ENCODE assay signal across 16 cellular contexts in the genomic region with DNA sequence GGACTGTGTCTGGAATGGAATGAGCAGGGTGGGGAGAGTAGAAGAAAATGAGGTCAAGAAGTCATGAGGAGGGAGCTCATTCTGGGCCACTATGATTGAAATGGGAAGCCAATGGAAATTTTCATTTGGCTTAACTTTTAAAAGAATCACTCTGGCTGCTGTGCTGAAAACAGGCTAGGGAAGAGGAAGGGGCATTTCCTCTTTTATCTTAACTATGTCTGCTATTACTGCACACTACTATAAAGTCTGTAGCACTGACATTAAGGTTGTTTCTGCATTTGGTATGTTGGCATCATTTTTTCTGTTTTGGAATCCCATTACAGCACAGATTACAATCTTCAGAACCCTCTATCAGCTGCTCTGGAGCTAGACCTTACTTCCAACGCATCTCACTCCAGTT. TPM values are rescaled to one million over a fixed set of nuclear protein-coding genes. Genes with fewer than 3 reads are reported as not detected.
DNase-seq lines count a peak whose midpoint lies in the region; ATAC-seq and TF ChIP-seq lines count a peak whose summit lies in the region.
"Had no signal": no experiment of that assay in that cellular context is flagged by ENCODE, and none has a peak within 500 bp of the region (broad histone marks: within the 10 kb centered on the region; RNA-seq: fewer than 3 reads in every experiment).

No MANE protein-coding gene starts in this region.

- H3K4me3 Mint-ChIP-seq in CD4-positive, alpha-beta T cell, result no peak overlapping the region
- no peak overlapping the region for H3K4me3 Mint-ChIP-seq in GM23338
- no peak overlapping the region for H3K4me3 Mint-ChIP-seq in activated CD8-positive, alpha-beta T cell treated with anti-CD3 and anti-CD28 coated beads for 36 hours

- no peak overlapping the region for H2BK15ac ChIP-seq in mesendoderm (replicated peaks; ENCODE audit: low read depth)

- no peaks in the 10 kb centered on the region for H3F3A ChIP-seq in GM23338 (replicated peaks; ENCODE audit: low read depth)

- ATAC-seq in CD4-positive, alpha-beta T cell (ENCODE audit: poor library complexity), result no peak
- ATAC-seq in GM23338, result no peak
- no peak for ATAC-seq in activated CD8-positive, alpha-beta T cell treated with anti-CD3 and anti-CD28 coated beads for 36 hours
- ATAC-seq in Right ventricle myocardium inferior, result no peak
- ATAC-seq: sciatic nerve had no signal

- H4K5ac ChIP-seq in mesendoderm (ENCODE audit: low read length), result no peak overlapping the region

- H2BK120ac ChIP-seq in mesendoderm (ENCODE audit: low read depth, low read length), result no peak overlapping the region

- H3K4ac ChIP-seq in mesendoderm (ENCODE audit: low read depth, low read length), result no peak overlapping the region

- no peak overlapping the region for H2BK5ac ChIP-seq in mesendoderm (ENCODE audit: low read length)

- H3K4me3 ChIP-seq in GM23338 (no peak overlapping the region; the same call in 1 of the 2 replicates), mesendoderm (ENCODE audit: low read length) (no peak overlapping the region)
- H3K4me3 ChIP-seq: HAP-1, SJSA1, stomach had no signal

- H3K56ac ChIP-seq in mesendoderm (ENCODE audit: low read length), result no peak overlapping the region

- TF ChIP-seq CTCF in CD4-positive, alpha-beta T cell (IDR thresholded peaks at IDR 0.05), result no peak
- TF ChIP-seq CTCF in GM23338 (conservative IDR thresholded peaks at IDR 0.05; ENCODE audit: low read depth in 2 of 2), result no peak
- no peak for TF ChIP-seq CTCF in activated CD8-positive, alpha-beta T cell treated with anti-CD3 and anti-CD28 coated beads for 36 hours (IDR thresholded peaks at IDR 0.05)

- no peaks in the 10 kb centered on the region for H3K27me3 ChIP-seq in CD4-positive, alpha-beta T cell (ENCODE audit: control insufficient read depth, insufficient read depth, low read length)
- no peaks in the 10 kb centered on the region for H3K27me3 ChIP-seq in GM23338 (ENCODE audit: insufficient read depth)
- H3K27me3 ChIP-seq in mesendoderm (ENCODE audit: insufficient read depth, low read length, poor library complexity), result no peaks in the 10 kb centered on the region
- H3K27me3 ChIP-seq: SJSA1, stomach had no signal

- H2AFZ ChIP-seq in GM23338, result no peak overlapping the region

- H3K4me2 ChIP-seq in GM23338, result no peak overlapping the region
- no peak overlapping the region for H3K4me2 ChIP-seq in mesendoderm (ENCODE audit: low read length)

- intact Hi-C loops in CD4-positive, alpha-beta T cell (cut with DNase I, micrococcal nuclease), result loop anchor here in 1 of 2 experiments (10.0 kb wide), 1 partner anchor 516 kb away; a partner anchor contains a TSS
- intact Hi-C loops in activated CD8-positive, alpha-beta T cell treated with anti-CD3 and anti-CD28 coated beads for 36 hours (cut with micrococcal nuclease), result no loop called here
- intact Hi-C loops in Right ventricle myocardium inferior (cut with DNase I), result no loop called here

- no peak overlapping the region for H3K9ac ChIP-seq in mesendoderm (ENCODE audit: low read length)

- peaks cover 9% of the 10 kb centered on the region for H4K20me1 ChIP-seq in GM23338 (replicated peaks; ENCODE audit: insufficient read depth)

- no peak for DNase-seq in CD4-positive, alpha-beta T cell
- DNase-seq in GM23338 (ENCODE audit: low spot score) (no peak), mesendoderm (peak; percentile 13), NCI-H1105 treated with DMSO at 0.1 percent for 48 hours (lab: John Stamatoyannopoulos, UW) (no peak), Right ventricle myocardium inferior (ENCODE audit: missing footprints) (no peak), NCI-H1417 (lab: John Stamatoyannopoulos, UW) (no peak)
- DNase-seq in activated CD8-positive, alpha-beta T cell treated with anti-CD3 and anti-CD28 coated beads for 36 hours, result no peak
- DNase-seq: activated gamma-delta T cell treated with Interleukin-2 at 50 U/mL for 16 hours; NCI-H2107; stimulated activated CD4-positive, alpha-beta T cell treated with anti-CD3 and anti-CD28 coated beads, Interleukin-4, amount 100 ng/mL, for 4 hours; stomach had no signal

- H3K79me2 ChIP-seq in GM23338 (replicated peaks; ENCODE audit: insufficient read depth) (no peaks in the 10 kb centered on the region; the same call in 1 of the 2 replicates), mesendoderm (ENCODE audit: control insufficient read depth, insufficient read depth, low read length) (no peaks in the 10 kb centered on the region)

- H3K9me3 ChIP-seq in CD4-positive, alpha-beta T cell (ENCODE audit: control insufficient read depth, low read length), result no peaks in the 10 kb centered on the region
- H3K9me3 ChIP-seq: HAP-1, SJSA1, stomach had no signal

- H3K9me3 Mint-ChIP-seq in CD4-positive, alpha-beta T cell, result no peaks in the 10 kb centered on the region
- H3K9me3 Mint-ChIP-seq in GM23338, result no peaks in the 10 kb centered on the region
- no peaks in the 10 kb centered on the region for H3K9me3 Mint-ChIP-seq in activated CD8-positive, alpha-beta T cell treated with anti-CD3 and anti-CD28 coated beads for 36 hours

- peak overlapping the region; percentile 9 for H3K27ac Mint-ChIP-seq in CD4-positive, alpha-beta T cell
- 0 out of 2 replicates have a peak overlapping the region, but pooled peaks have one; percentile 20 for H3K27ac Mint-ChIP-seq in GM23338
- peak overlapping the region; percentile 28 for H3K27ac Mint-ChIP-seq in activated CD8-positive, alpha-beta T cell treated with anti-CD3 and anti-CD28 coated beads for 36 hours

- H3K27me3 Mint-ChIP-seq in CD4-positive, alpha-beta T cell, result no peaks in the 10 kb centered on the region
- peaks cover 2% of the 10 kb centered on the region for H3K27me3 Mint-ChIP-seq in GM23338 (ENCODE audit: insufficient read depth, low read depth, poor library complexity)
- no peaks in the 10 kb centered on the region for H3K27me3 Mint-ChIP-seq in activated CD8-positive, alpha-beta T cell treated with anti-CD3 and anti-CD28 coated beads for 36 hours

- H3K36me3 ChIP-seq in GM23338 (ENCODE audit: insufficient read depth), result peaks cover 46% of the 10 kb centered on the region
- H3K36me3 ChIP-seq in mesendoderm (ENCODE audit: control insufficient read depth, insufficient read depth, low read length), result peaks cover 7% of the 10 kb centered on the region

- peaks cover 77% of the 10 kb centered on the region for H3K36me3 Mint-ChIP-seq in CD4-positive, alpha-beta T cell (ENCODE audit: low read depth)
- H3K36me3 Mint-ChIP-seq in GM23338 (ENCODE audit: low read depth), result peaks cover 59% of the 10 kb centered on the region
- peaks cover 52% of the 10 kb centered on the region for H3K36me3 Mint-ChIP-seq in activated CD8-positive, alpha-beta T cell treated with anti-CD3 and anti-CD28 coated beads for 36 hours (ENCODE audit: low read depth)

- no peak overlapping the region for H3K23ac ChIP-seq in mesendoderm (ENCODE audit: low read length)

- H2AK5ac ChIP-seq in mesendoderm (ENCODE audit: low read length), result no peak overlapping the region

- no peak overlapping the region for H3K18ac ChIP-seq in mesendoderm (ENCODE audit: low read length)

- H3K4me1 Mint-ChIP-seq in CD4-positive, alpha-beta T cell (ENCODE audit: low read depth), result peaks cover 38% of the 10 kb centered on the region
- H3K4me1 Mint-ChIP-seq in GM23338, result peaks cover 5% of the 10 kb centered on the region; the same call in 2 of the 3 replicates
- H3K4me1 Mint-ChIP-seq in activated CD8-positive, alpha-beta T cell treated with anti-CD3 and anti-CD28 coated beads for 36 hours (ENCODE audit: low read depth), result peaks cover 35% of the 10 kb centered on the region

- no peak overlapping the region for H4K8ac ChIP-seq in mesendoderm (ENCODE audit: low read depth, low read length)

- POLR2A ChIA-PET in CD4-positive, alpha-beta T cell (lab: Charles Lee), result interaction anchor here (1.0 kb wide), 1 partner anchor 45 kb away, joined by 4 read pairs; a partner anchor contains a TSS
- POLR2A ChIA-PET in activated CD8-positive, alpha-beta T cell treated with anti-CD3 and anti-CD28 coated beads for 36 hours (lab: Charles Lee), result interaction anchor here (1.2 kb wide), 1 partner anchor 66 kb away, joined by 4 read pairs; no protein-coding TSS in a partner anchor

- H3K4me1 ChIP-seq in GM23338 (ENCODE audit: insufficient read depth), result peaks cover 8% of the 10 kb centered on the region
- H3K4me1 ChIP-seq in mesendoderm (ENCODE audit: control insufficient read depth, low read depth, low read length), result peaks cover 3% of the 10 kb centered on the region
- H3K4me1 ChIP-seq: HAP-1, SJSA1 had no signal

- no peaks in the 10 kb centered on the region for H3K79me1 ChIP-seq in mesendoderm (ENCODE audit: low read length)

- no peak overlapping the region for H3K27ac ChIP-seq in CD4-positive, alpha-beta T cell (ENCODE audit: low read depth, low read length)
- H3K27ac ChIP-seq in GM23338 (ENCODE audit: low read depth), result peak overlapping the region; percentile 64; the same call in 1 of the 2 replicates
- H3K27ac ChIP-seq in mesendoderm (ENCODE audit: low read depth, low read length), result peak overlapping the region; percentile 11
- H3K27ac ChIP-seq: SJSA1 had no signal

- CTCF ChIA-PET in CD4-positive, alpha-beta T cell (lab: Charles Lee), result no interaction called here
- CTCF ChIA-PET in activated CD8-positive, alpha-beta T cell treated with anti-CD3 and anti-CD28 coated beads for 36 hours (lab: Charles Lee), result interaction anchor here (1.2 kb wide), 1 partner anchor 149 kb away, joined by 3 read pairs; no protein-coding TSS in a partner anchor

- no peaks in the 10 kb centered on the region for H3K9me2 ChIP-seq in GM23338 (ENCODE audit: insufficient read depth)

- no CpG with 5 or more reads among the region's 1 CpG for WGBS in mesendoderm (ENCODE audit: extremely low coverage, insufficient coverage, low lambda C conversion rate)

RNA-seq across cellular contexts. Expression of a gene that starts 8.2 kb away (rescaled TPM):
- total RNA-seq in CD4-positive, alpha-beta T cell, result 10 to 100 TPM; 51.8 to 55.2 TPM
- total RNA-seq in GM23338 (2014; rRNA removed; shearing (Covaris generic)), result 19.6 and 20.8 TPM in 2 replicates
- polyA plus RNA-seq in GM23338 (2016; fragmentation: Nextera tagmentation; extraction: Ambion mirVana), result 12.3 and 12.9 TPM in 2 replicates
- total RNA-seq in activated CD8-positive, alpha-beta T cell treated with anti-CD3 and anti-CD28 coated beads for 36 hours, result 10 to 100 TPM; 59.5 to 60.6 TPM
- 33.0 TPM for polyA plus RNA-seq in mesendoderm (2013, experiment 1 of 2)
- polyA plus RNA-seq in mesendoderm (2013, experiment 2 of 2), result 32.9 TPM
- total RNA-seq in Right ventricle myocardium inferior, result 22.3 TPM

RNA-seq across cellular contexts. Expression of a gene that starts 45.0 kb away (rescaled TPM):
- 10 to 100 TPM; 54.9 to 58.2 TPM for total RNA-seq in CD4-positive, alpha-beta T cell
- 35.7 and 39.3 TPM in 2 replicates for total RNA-seq in GM23338 (2014; rRNA removed; shearing (Covaris generic))
- 11.0 and 13.1 TPM in 2 replicates for polyA plus RNA-seq in GM23338 (2016; fragmentation: Nextera tagmentation; extraction: Ambion mirVana)
- 10 to 100 TPM; 38.1 to 41.0 TPM for total RNA-seq in activated CD8-positive, alpha-beta T cell treated with anti-CD3 and anti-CD28 coated beads for 36 hours
- 21.5 TPM for polyA plus RNA-seq in mesendoderm (2013, experiment 1 of 2)
- 21.1 TPM for polyA plus RNA-seq in mesendoderm (2013, experiment 2 of 2)
- total RNA-seq in Right ventricle myocardium inferior, result 38.5 TPM

RNA-seq across cellular contexts. Expression of a gene that starts 53.0 kb away (rescaled TPM):
- not detected for total RNA-seq in CD4-positive, alpha-beta T cell
- total RNA-seq in GM23338 (2014; rRNA removed; shearing (Covaris generic)), result not detected in 2 replicates
- polyA plus RNA-seq in GM23338 (2016; fragmentation: Nextera tagmentation; extraction: Ambion mirVana), result not detected in 2 replicates
- total RNA-seq in activated CD8-positive, alpha-beta T cell treated with anti-CD3 and anti-CD28 coated beads for 36 hours, result not detected
- not detected for polyA plus RNA-seq in mesendoderm (2013, experiment 1 of 2)
- polyA plus RNA-seq in mesendoderm (2013, experiment 2 of 2), result not detected
- total RNA-seq in Right ventricle myocardium inferior, result not detected
- total RNA-seq: kidney epithelial cell, myocyte, sciatic nerve, SJSA1, stomach had no signal
- polyA plus RNA-seq: stomach had no signal
